8 cellular contexts compared by ENCODE assay signal in the genomic region with DNA sequence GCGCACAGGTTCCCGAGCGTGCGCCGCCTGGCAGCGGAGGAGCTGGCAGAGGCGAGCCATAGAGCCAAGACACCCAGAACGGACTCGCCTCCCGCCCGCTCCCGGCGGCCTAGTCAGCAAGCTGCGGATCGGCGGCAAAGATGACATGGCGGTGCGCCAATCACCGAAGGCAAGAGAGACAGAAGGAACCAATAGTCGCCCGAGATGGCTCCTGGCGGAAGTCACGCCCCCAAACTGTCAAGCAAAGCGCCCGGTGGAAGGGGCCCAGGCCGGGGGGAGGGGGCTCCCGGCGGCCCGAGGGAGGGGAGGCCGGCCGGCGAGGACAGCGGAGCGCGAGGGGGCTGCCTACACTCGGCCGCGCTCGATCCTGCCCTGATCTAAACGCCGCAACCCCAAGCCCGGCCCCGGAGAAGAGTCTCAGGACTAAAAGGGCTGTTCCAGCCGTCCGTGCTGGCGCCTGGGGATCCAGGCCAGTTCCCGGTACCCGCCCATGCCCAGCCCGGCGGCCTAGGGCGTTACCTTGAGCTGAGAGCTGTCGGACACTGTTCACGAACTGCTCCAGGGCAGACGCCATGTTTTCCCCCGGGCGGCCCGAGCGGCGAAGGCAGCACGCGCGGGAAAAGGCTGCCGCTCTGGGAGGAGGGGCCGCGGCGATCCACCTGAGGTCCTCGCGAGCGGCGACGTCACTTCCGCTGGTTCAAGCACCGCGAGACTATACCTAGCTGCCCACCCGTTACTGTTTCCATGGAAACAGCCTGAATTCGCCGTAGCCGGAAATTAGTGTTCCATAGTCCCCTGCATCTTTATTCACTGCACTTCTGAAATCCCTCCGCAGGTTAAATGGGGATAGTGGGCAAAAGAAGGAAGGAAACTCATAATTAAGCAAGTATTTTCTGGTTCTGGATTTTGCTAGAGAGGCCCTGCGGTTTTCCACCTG.
DNase-seq lines count a peak whose midpoint lies in the region; ATAC-seq lines count a peak whose summit lies in the region.

A gene (minus strand): TSS at position 634 of the 937 bp plus-strand sequence. CDS start 60 bp downstream, at position 574.

- peak; percentile 90 for ATAC-seq in GM19023 (IDR thresholded peaks at IDR 0.05; ENCODE audit: unreplicated experiment)
- ATAC-seq in HG03280 (IDR thresholded peaks at IDR 0.05; ENCODE audit: unreplicated experiment): peak; percentile 84

- DNase-seq in AG08396 (ENCODE audit: low spot score): peak; percentile 98
- DNase-seq in NCI-H345 treated with DMSO at 0.1 percent for 48 hours (lab: John Stamatoyannopoulos, UW; ENCODE audit: unreplicated experiment): peak; percentile 82
- peak; percentile 88 to 94 (median 93) for DNase-seq in activated CD4-positive, CD25-positive, alpha-beta regulatory T cell (lab: John Stamatoyannopoulos, UW)
- peak; percentile 96 for DNase-seq in central memory CD4-positive, alpha-beta T cell
- DNase-seq in iris pigment epithelial cell (ENCODE audit: low read depth): peak; percentile 97
- peak; percentile 92 to 97 for DNase-seq in stimulated activated CD4-positive, alpha-beta T cell treated with anti-CD3 and anti-CD28 coated beads, Interleukin-12 subunit alpha, Interleukin-12 subunit beta, amount 100 ng/mL, for 24 hours (ENCODE audit: low read depth in 2 of 2)

Comparison
In these comparisons a context has a peak if more than half of its experiments do, and no peak if none do; other contexts are left out.
1. Peak in every context shown above with its lines: DNase-seq and ATAC-seq.